Comparison of ENCODE assay signal across 8 cellular contexts in the genomic region with DNA sequence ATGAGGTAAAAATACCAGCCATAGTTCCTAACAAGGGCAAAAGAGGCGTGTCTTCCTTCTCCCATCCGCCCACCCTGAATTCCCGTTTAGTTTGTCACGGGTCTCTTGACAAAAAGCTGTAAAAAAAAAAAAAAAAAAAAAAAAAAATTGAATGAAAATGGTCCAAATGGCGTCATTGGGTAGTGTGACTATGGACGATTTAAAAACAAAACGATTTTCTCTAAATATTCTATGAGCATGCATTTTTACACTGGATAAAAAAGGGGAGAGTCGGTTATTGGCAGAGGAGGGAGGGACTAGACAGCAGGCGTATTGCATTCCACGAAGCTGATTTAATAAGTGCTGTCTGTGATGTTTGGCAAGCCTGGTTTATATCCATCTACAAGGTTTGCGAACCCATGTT. TPM values are rescaled to one million over a fixed set of nuclear protein-coding genes. Genes with fewer than 3 reads are reported as not detected.
DNase-seq lines count a peak whose midpoint lies in the region; ATAC-seq, FAIRE-seq and TF ChIP-seq lines count a peak whose summit lies in the region.

A gene (plus strand): TSS at position 338 of the 403 bp plus-strand sequence. CDS start 35,214 bp downstream, outside the sequence.

- peak; percentile 6 for DNase-seq in GM04504 (ENCODE audit: low read depth)
- DNase-seq in NCI-H460 (ENCODE audit: extremely low read depth, low read depth) = peak; percentile 44
- peak; percentile 22 for DNase-seq in bronchial epithelial cell (ENCODE audit: low read depth)
- DNase-seq in left lung = no peak
- DNase-seq in thoracic aorta (ENCODE audit: low spot score) = peak; percentile 5
- no peak for DNase-seq in NCI-H187 treated with DMSO at 0.1 percent for 48 hours (lab: John Stamatoyannopoulos, UW)

- H3K36me3 ChIP-seq in bronchial epithelial cell (ENCODE audit: control insufficient read depth, insufficient read depth, low read length) (no peaks in the 10 kb centered on the region), left lung (no peaks in the 10 kb centered on the region), thoracic aorta (no peaks in the 10 kb centered on the region)

- H3K4me3 ChIP-seq in bronchial epithelial cell (ENCODE audit: low read depth, low read length) (peak within 1 kb of the TSS; percentile 37), left lung (peak within 1 kb of the TSS; percentile 31 to 41), thoracic aorta (peak within 1 kb of the TSS; percentile 80)

- H3K4me1 ChIP-seq in left lung (no peaks in the 10 kb centered on the region), thoracic aorta (ENCODE audit: control insufficient read depth in 1 of 2, low read depth in 2 of 2) (no peaks in the 10 kb centered on the region)

- TF ChIP-seq CTCF in bronchial epithelial cell (IDR thresholded peaks at IDR 0.05; ENCODE audit: insufficient read depth, low read length, severe bottlenecking) = no peak
- TF ChIP-seq CTCF in left lung (IDR thresholded peaks at IDR 0.05) = no peak
- TF ChIP-seq CTCF in thoracic aorta (IDR thresholded peaks at IDR 0.05) = no peak

- H3K27ac ChIP-seq in left lung (peak within 1 kb of the TSS; percentile 18 to 46), thoracic aorta (peak within 1 kb of the TSS; percentile 82 to 84)

- ATAC-seq in left lung = peak; percentile 53
- ATAC-seq in thoracic aorta (ENCODE audit: insufficient number of reproducible peaks, low FRiP score, low read depth) = peak; percentile 25
- ATAC-seq in GM21825 (IDR thresholded peaks at IDR 0.05; ENCODE audit: unreplicated experiment) = no peak
- no peak for ATAC-seq in GM19328 (IDR thresholded peaks at IDR 0.05; ENCODE audit: unreplicated experiment)

- H3K27me3 ChIP-seq in bronchial epithelial cell (ENCODE audit: control insufficient read depth, insufficient read depth, low read length) (no peaks in the 10 kb centered on the region), left lung (peaks cover 14 to 41% of the 10 kb centered on the region in 2 donors), thoracic aorta (replicated peaks; ENCODE audit: insufficient read depth) (no peaks in the 10 kb centered on the region)

- no peak for FAIRE-seq in bronchial epithelial cell (lab: Jason Lieb, UNC)

- H3K9me3 ChIP-seq in left lung (no peaks in the 10 kb centered on the region), thoracic aorta (no peaks in the 10 kb centered on the region)

- intact Hi-C loops in left lung (cut with DNase I) = no loop called here

RNA-seq across cellular contexts. Expression of the gene that starts here (rescaled TPM):
- total RNA-seq in NCI-H460 (2014; rRNA removed; shearing (Covaris generic)) = 1.6 and 2.1 TPM in 2 replicates
- polyA plus RNA-seq in NCI-H460 (2014; cell fraction: nucleus; rRNA removed) = 0.88 and 2.6 TPM in 2 replicates
- total RNA-seq in bronchial epithelial cell = not detected in 2 replicates
- not detected for total RNA-seq in left lung
- total RNA-seq in thoracic aorta = under 1 TPM; 0.27 to 0.35 TPM

Comparison
In these comparisons a context has a peak if more than half of its experiments do, and no peak if none do; other contexts are left out.
1. Peak in DNase-seq and H3K4me3 ChIP-seq in bronchial epithelial cell; RNA of the gene not detected or under 1 TPM.
2. Peak in ATAC-seq, H3K4me3 ChIP-seq and H3K27ac ChIP-seq in left lung; RNA of the gene not detected or under 1 TPM.
3. Peak in DNase-seq, ATAC-seq, H3K4me3 ChIP-seq and H3K27ac ChIP-seq in thoracic aorta; RNA of the gene not detected or under 1 TPM.
4. DNase-seq: peak in GM04504 (single experiment) and NCI-H460 (single experiment); none in left lung (0 of 2) and NCI-H187 treated with DMSO at 0.1 percent for 48 hours (single experiment).
5. Peak in every context shown above with its lines, with median percentiles within 50 percentile points of each other: H3K4me3 ChIP-seq.